8 cellular contexts compared by ENCODE assay signal in the genomic region with DNA sequence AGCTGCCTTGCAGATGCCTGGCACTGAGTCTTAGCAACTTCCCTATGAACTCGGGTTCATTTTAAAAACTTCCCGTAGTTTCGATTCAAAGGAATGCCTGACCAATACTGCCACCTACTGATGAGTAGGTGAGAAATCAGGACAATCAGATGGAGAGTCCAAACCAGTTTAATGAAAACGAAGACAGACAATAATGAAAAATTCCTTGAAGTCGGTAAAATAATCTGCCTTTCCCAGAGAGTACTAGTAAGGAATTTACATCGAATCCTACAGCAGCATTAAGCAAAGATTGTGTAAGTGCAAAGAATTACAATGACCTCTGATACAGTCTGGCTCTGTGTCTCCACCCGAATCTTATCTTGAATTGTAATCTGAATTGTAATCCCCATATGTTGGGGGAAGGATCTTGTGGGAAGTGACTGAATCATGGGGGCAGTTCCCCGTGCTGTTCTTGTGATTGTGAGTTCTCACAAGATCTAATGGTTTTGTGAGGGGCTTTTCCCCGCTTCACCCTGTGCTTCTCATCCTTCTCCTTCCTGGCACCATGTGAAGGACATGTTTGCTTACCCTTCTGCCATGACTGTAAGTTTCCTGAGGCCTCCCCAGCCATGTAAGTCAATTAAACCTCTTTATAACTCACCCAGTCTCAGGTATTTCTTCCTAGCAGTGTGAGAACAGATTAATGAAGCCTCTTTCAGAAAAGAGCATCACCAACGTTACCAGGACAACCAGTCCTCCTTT.
DNase-seq lines count a peak whose midpoint lies in the region; ATAC-seq, FAIRE-seq and TF ChIP-seq lines count a peak whose summit lies in the region.

No MANE protein-coding gene starts in this region.

- H3K4me3 ChIP-seq in K562: no peak overlapping the region
- peak overlapping the region in 1 of 8 donors; percentile 33 for H3K4me3 ChIP-seq in spleen

- H3K9me1 ChIP-seq in K562 (ENCODE audit: control insufficient read depth, insufficient read depth, low read length): no peaks in the 10 kb centered on the region

- no peaks in the 10 kb centered on the region for H4K20me1 ChIP-seq in K562 (replicated peaks; ENCODE audit: control insufficient read depth, insufficient read depth, low read length)

- DNase-seq in SIG-M5 treated with dmso at 0.1 percent for 504 hours (lab: John Stamatoyannopoulos, UW; ENCODE audit: unreplicated experiment): peak; percentile 59
- no peak for DNase-seq in SIG-M5 (lab: John Stamatoyannopoulos, UW)
- DNase-seq in NCI-H2227 treated with DMSO at 0.1 percent for 48 hours (lab: John Stamatoyannopoulos, UW): peak; percentile 10
- DNase-seq in K562 (ENCODE audit: extremely low read depth in 1 of 4, low spot score in 3 of 4): peak in 3 of 4 experiments; percentile 16 to 54 (median 28)
- DNase-seq in iPS-NIHi11 (ENCODE audit: low spot score): peak; percentile 51
- no peak for DNase-seq in spleen

- in situ Hi-C loops in K562 (cut with MboI): loop anchor here (25.0 kb wide), 1 partner anchor 437 kb away; the partner anchor contains the start of gene L3MBTL3

- TF ChIP-seq EP300 in K562 (IDR thresholded peaks at IDR 0.05; ENCODE audit: low read length): no peak

- POLR2A ChIA-PET in K562 (lab: Yijun Ruan, JAX): interaction anchor here (0.7 kb wide), 1 partner anchor 84 kb away, joined by 4 read pairs; no protein-coding TSS in a partner anchor

- TF ChIP-seq RAD21 in K562 (CRISPR knock-in tag; conservative IDR thresholded peaks at IDR 0.05 in 1 of 2, IDR thresholded peaks at IDR 0.05 in 1 of 2): peak; percentile 73 to 79

- TF ChIP-seq POLR2A in K562 (conservative IDR thresholded peaks at IDR 0.05) (no peak), spleen (IDR thresholded peaks at IDR 0.05) (no peak)

- H3K27me3 ChIP-seq in K562 (ENCODE audit: control insufficient read depth in 2 of 2, insufficient read depth in 2 of 2, low read length in 2 of 2) (no peaks in the 10 kb centered on the region), spleen (replicated peaks in 1 of 7) (no peaks in the 10 kb centered on the region)

- H3K36me3 ChIP-seq in K562 (ENCODE audit: control insufficient read depth, insufficient read depth, low read length): no peaks in the 10 kb centered on the region; the same call in 2 of the 3 replicates
- H3K36me3 ChIP-seq in spleen: peaks cover 0 to 27% (median under 1%) of the 10 kb centered on the region in 6 donors

- peak; percentile 79 for FAIRE-seq in K562 (lab: Jason Lieb, UNC)

- peak overlapping the region; percentile 49; the same call in 1 of the 2 replicates for H2AFZ ChIP-seq in K562 (ENCODE audit: low read depth, low read length)

- peak; percentile 53 to 73 (median 71); a peak in 5 of 6 replicates for TF ChIP-seq CTCF in K562 (IDR thresholded peaks at IDR 0.05 in 2 of 3, conservative IDR thresholded peaks at IDR 0.05 in 1 of 3; ENCODE audit: insufficient read depth in 2 of 3, low read depth in 1 of 3, low read length in 3 of 3)
- TF ChIP-seq CTCF in spleen (IDR thresholded peaks at IDR 0.05 in 8 of 11, conservative IDR thresholded peaks at IDR 0.05 in 3 of 11): peak in 8 of 11 experiments; percentile 42 to 69 (median 54)

- H3K4me1 ChIP-seq in K562 (replicated peaks in 1 of 2; ENCODE audit: control insufficient read depth in 2 of 2, insufficient read depth in 2 of 2, low read length in 2 of 2) (no peaks in the 10 kb centered on the region), spleen (peaks cover 0 to 9% (median 0%) of the 10 kb centered on the region in 6 donors)

- CTCF ChIA-PET in K562 (lab: Yijun Ruan, JAX; ENCODE audit: low intra/inter-chr PET ratio): interaction anchor here (0.9 to 1.7 kb wide), 2 partner anchors 75 to 77 kb away, joined by 4 to 13 read pairs; no protein-coding TSS in a partner anchor

- BruUV-seq in K562 (replicated peaks; lab: Mats Ljungman, UMichigan): no TSS peak

- H3K4me2 ChIP-seq in K562 (ENCODE audit: insufficient read depth, low read length): no peak overlapping the region

- WGBS in K562 (ENCODE audit: insufficient coverage, low coverage, missing lambda C conversion rate): 28% methylated on average over 10 of the region's 10 CpGs
- 33 to 44% (median 39%) methylated on average over 10 of the region's 10 CpGs for WGBS in spleen, 5 donors

- no peaks in the 10 kb centered on the region for H3K79me2 ChIP-seq in K562 (ENCODE audit: control insufficient read depth, insufficient read depth, low read length)

- no peaks in the 10 kb centered on the region for H3K9me3 ChIP-seq in K562 (replicated peaks; ENCODE audit: control insufficient read depth, insufficient read depth, low read depth, low read length)
- H3K9me3 ChIP-seq in spleen: peaks cover 0 to 14% (median 5%) of the 10 kb centered on the region in 8 donors

- intact Hi-C loops in K562 (cut with micrococcal nuclease): loop anchor here (1.0 kb wide), 1 partner anchor 76 kb away; no protein-coding TSS in a partner anchor
- intact Hi-C loops in spleen (cut with DNase I; ENCODE audit: low total_unique reads): loop anchor here (10.0 kb wide), 1 partner anchor 71 kb away; no protein-coding TSS in a partner anchor

- ATAC-seq in K562 (peak; percentile 85), HG03095 (IDR thresholded peaks at IDR 0.05; ENCODE audit: unreplicated experiment) (no peak)
- ATAC-seq in activated CD4-positive, CD25-positive, alpha-beta regulatory T cell treated with anti-CD3 and anti-CD28 coated beads, Interleukin-2, amount 50 U/mL, for 24 hours: no peak

- H3K27ac ChIP-seq in K562 (ENCODE audit: extremely low read depth, low read depth, low read length) (no peak overlapping the region), spleen (no peak overlapping the region)

- no peak overlapping the region for H3K9ac ChIP-seq in K562 (ENCODE audit: insufficient read depth in 1 of 2, low read depth in 2 of 2, low read length in 2 of 2)

TF ChIP-seq in K562, 482 proteins besides CTCF, POLR2A, EP300 and RAD21 (continues in another document):
- TF ChIP-seq BDP1 (IDR thresholded peaks at IDR 0.05; ENCODE audit: insufficient read depth, insufficient read length): no peak
- no peak for TF ChIP-seq KLF16 (IDR thresholded peaks at IDR 0.05)
- TF ChIP-seq MYC (IDR thresholded peaks at IDR 0.05; ENCODE audit: low read depth, low read length): no peak
- no peak for TF ChIP-seq MYC (CRISPR knock-in tag; IDR thresholded peaks at IDR 0.05; ENCODE audit: borderline replicate concordance, low read depth)
- TF ChIP-seq, protein P1, sequence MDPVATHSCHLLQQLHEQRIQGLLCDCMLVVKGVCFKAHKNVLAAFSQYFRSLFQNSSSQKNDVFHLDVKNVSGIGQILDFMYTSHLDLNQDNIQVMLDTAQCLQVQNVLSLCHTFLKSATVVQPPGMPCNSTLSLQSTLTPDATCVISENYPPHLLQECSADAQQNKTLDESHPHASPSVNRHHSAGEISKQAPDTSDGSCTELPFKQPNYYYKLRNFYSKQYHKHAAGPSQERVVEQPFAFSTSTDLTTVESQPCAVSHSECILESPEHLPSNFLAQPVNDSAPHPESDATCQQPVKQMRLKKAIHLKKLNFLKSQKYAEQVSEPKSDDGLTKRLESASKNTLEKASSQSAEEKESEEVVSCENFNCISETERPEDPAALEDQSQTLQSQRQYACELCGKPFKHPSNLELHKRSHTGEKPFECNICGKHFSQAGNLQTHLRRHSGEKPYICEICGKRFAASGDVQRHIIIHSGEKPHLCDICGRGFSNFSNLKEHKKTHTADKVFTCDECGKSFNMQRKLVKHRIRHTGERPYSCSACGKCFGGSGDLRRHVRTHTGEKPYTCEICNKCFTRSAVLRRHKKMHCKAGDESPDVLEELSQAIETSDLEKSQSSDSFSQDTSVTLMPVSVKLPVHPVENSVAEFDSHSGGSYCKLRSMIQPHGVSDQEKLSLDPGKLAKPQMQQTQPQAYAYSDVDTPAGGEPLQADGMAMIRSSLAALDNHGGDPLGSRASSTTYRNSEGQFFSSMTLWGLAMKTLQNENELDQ (CRISPR knock-in tag; IDR thresholded peaks at IDR 0.05; ENCODE audit: borderline replicate concordance): no peak
- TF ChIP-seq RBBP5 (IDR thresholded peaks at IDR 0.05; ENCODE audit: borderline replicate concordance, insufficient read depth, low read length, poor library complexity, severe bottlenecking): no peak
- TF ChIP-seq SRF (CRISPR knock-in tag; IDR thresholded peaks at IDR 0.05): no peak
- TF ChIP-seq SMARCE1 (IDR thresholded peaks at IDR 0.05): no peak

Comparison
In these comparisons a context has a peak if more than half of its experiments do, and no peak if none do; other contexts are left out.
1. DNase-seq: peak in SIG-M5 treated with dmso at 0.1 percent for 504 hours (single experiment), NCI-H2227 treated with DMSO at 0.1 percent for 48 hours (single experiment), K562 (3 of 4) and iPS-NIHi11 (single experiment); none in SIG-M5 (single experiment) and spleen (single experiment).